15 cellular contexts compared by ENCODE assay signal in the genomic region with DNA sequence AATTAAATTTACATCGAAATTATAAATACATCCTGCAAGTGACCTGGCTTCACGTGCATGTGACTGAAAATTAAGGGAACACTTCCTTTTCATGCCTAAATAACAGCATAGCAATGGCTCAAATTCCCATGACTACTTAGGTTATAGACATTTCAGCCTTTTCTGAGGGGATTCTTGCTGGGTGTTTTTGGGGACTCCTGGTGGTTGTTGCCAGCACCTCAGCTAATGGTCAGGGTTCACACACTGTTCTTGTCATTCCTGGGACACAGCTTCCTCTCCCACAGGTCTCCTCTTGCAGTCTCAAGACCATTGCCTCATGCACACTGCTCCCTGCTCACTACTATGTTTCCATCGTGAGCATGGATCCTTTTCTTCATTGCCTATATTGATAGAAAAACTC.
DNase-seq lines count a peak whose midpoint lies in the region; TF ChIP-seq lines count a peak whose summit lies in the region.
"Had no signal": no experiment of that assay in that cellular context is flagged by ENCODE, and none has a peak within 500 bp of the region (broad histone marks: within the 10 kb centered on the region; RNA-seq: fewer than 3 reads in every experiment).

No MANE protein-coding gene starts in this region.

- H3K27ac ChIP-seq in esophagus squamous epithelium: no peak overlapping the region
- H3K27ac ChIP-seq: SJSA1, thoracic aorta had no signal

- 84 to 94% methylated on average over 3 of the region's 3 CpGs for WGBS in esophagus squamous epithelium, 2 donors

- no peak for TF ChIP-seq POLR2A in esophagus squamous epithelium (IDR thresholded peaks at IDR 0.05)

- intact Hi-C loops in esophagus squamous epithelium (cut with DNase I): no loop called here

- peaks cover 0 to 11% (median 0%) of the 10 kb centered on the region in 3 donors for H3K4me1 ChIP-seq in esophagus squamous epithelium
- H3K4me1 ChIP-seq: SJSA1 had no signal

- DNase-seq in NAMALWA (ENCODE audit: low spot score) (peak; percentile 22), cardiac fibroblast (ENCODE audit: low read depth in 2 of 2) (no peak), kidney epithelial cell (ENCODE audit: low read depth) (no peak), ecto neural progenitor cell (ENCODE audit: low spot score) (no peak), esophagus squamous epithelium (lab: John Stamatoyannopoulos, UW) (no peak), mucosa of gallbladder (ENCODE audit: low spot score) (no peak), UCSD-AML1 (lab: John Stamatoyannopoulos, UW; ENCODE audit: unreplicated experiment) (no peak)
- DNase-seq: activated CD4-positive, alpha-beta T cell treated with anti-CD3 and anti-CD28 coated beads for 4 hours; activated effector memory CD4-positive, alpha-beta T cell treated with Interleukin-2 at 50 U/mL for 16 hours; NCI-H1048; NCI-H69; T-helper 9 cell had no signal

- H3K4me3 ChIP-seq in cardiac fibroblast (replicated peaks in 1 of 2; ENCODE audit: low read depth in 2 of 2, low read length in 2 of 2): no peak overlapping the region
- no peak overlapping the region for H3K4me3 ChIP-seq in kidney epithelial cell (ENCODE audit: low read depth, low read length)
- H3K4me3 ChIP-seq in esophagus squamous epithelium: no peak overlapping the region
- H3K4me3 ChIP-seq: SJSA1, thoracic aorta had no signal

- no peaks in the 10 kb centered on the region for H3K36me3 ChIP-seq in kidney epithelial cell (ENCODE audit: control insufficient read depth, insufficient read depth, low read length)
- H3K36me3 ChIP-seq in esophagus squamous epithelium: no peaks in the 10 kb centered on the region
- H3K36me3 ChIP-seq: SJSA1, thoracic aorta had no signal

- TF ChIP-seq CTCF in GM12873 (IDR thresholded peaks at IDR 0.05; ENCODE audit: insufficient read depth, low read depth, low read length, missing control alignments) (peak; percentile 24), cardiac fibroblast (IDR thresholded peaks at IDR 0.05; ENCODE audit: low read depth, low read length) (peak; percentile 31), kidney epithelial cell (IDR thresholded peaks at IDR 0.05; ENCODE audit: insufficient read depth, low read length, poor library complexity, severe bottlenecking) (peak; percentile 7), esophagus squamous epithelium (IDR thresholded peaks at IDR 0.05) (no peak)

- H3K27me3 ChIP-seq in kidney epithelial cell (ENCODE audit: control insufficient read depth, insufficient read depth, low read length): no peaks in the 10 kb centered on the region
- no peaks in the 10 kb centered on the region for H3K27me3 ChIP-seq in esophagus squamous epithelium
- H3K27me3 ChIP-seq: SJSA1 had no signal

- no peaks in the 10 kb centered on the region for H3K9me3 ChIP-seq in esophagus squamous epithelium
- H3K9me3 ChIP-seq: SJSA1, thoracic aorta had no signal

Comparison
In these comparisons a context has a peak if more than half of its experiments do, and no peak if none do; other contexts are left out.
1. CTCF ChIP-seq: peak in GM12873 (single experiment), cardiac fibroblast (single experiment) and kidney epithelial cell (single experiment); none in esophagus squamous epithelium (0 of 6).